21 cellular contexts compared by ENCODE assay signal in the genomic region with DNA sequence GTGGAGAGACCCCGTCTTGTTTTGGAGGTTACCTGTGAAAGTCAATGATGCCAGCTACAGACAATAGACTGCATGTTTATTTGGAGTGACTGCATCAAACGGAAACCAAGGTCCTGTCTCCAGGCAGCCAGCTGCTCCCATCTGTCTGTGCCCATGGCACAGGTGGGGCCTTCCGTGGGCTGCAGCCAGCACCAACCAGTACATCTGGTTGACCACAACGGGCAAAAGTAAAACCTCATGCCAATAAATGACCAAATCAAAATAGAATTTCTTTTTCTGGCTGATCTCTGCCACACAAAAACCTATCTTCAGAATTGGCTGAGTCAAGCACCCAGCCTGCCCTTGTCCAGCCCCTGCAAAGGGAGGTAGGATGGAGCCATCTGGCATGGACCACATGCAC. TPM values are rescaled to one million over a fixed set of nuclear protein-coding genes. Genes with fewer than 3 reads are reported as not detected.
A peak's percentile ranks its signal among the peaks of the same experiment; 100 is the strongest.
DNase-seq lines count a peak whose midpoint lies in the region; ATAC-seq and TF ChIP-seq lines count a peak whose summit lies in the region.
"Had no signal": no experiment of that assay in that cellular context is flagged by ENCODE, and none has a peak within 500 bp of the region (broad histone marks: within the 10 kb centered on the region; RNA-seq: fewer than 3 reads in every experiment).

No MANE protein-coding gene starts in this region.

- intact Hi-C loops in spleen (cut with DNase I; ENCODE audit: low total_unique reads): no loop called here

- no peak overlapping the region for H3K4ac ChIP-seq in mesendoderm (ENCODE audit: low read depth, low read length)

- H3K4me3 Mint-ChIP-seq in activated naive CD8-positive, alpha-beta T cell: no peak overlapping the region
- no peak overlapping the region for H3K4me3 Mint-ChIP-seq in activated naive CD8-positive, alpha-beta T cell treated with anti-CD3 and anti-CD28 coated beads, Interleukin-2, amount 50 U/mL, for 24 hours
- H3K4me3 Mint-ChIP-seq: CD8-positive, alpha-beta memory T cell; GM23338; IgD-negative memory B cell had no signal

- TF ChIP-seq CTCF in spleen (IDR thresholded peaks at IDR 0.05 in 8 of 11, conservative IDR thresholded peaks at IDR 0.05 in 3 of 11) (no peak), coronary artery (IDR thresholded peaks at IDR 0.05) (no peak)

- H3K9me3 ChIP-seq in SJCRH30 (replicated peaks) (no peaks in the 10 kb centered on the region), spleen (no peaks in the 10 kb centered on the region)

- H3K4me2 ChIP-seq in mesendoderm (ENCODE audit: low read length): no peak overlapping the region
- H3K4me2 ChIP-seq: GM23338 had no signal

- H3K79me2 ChIP-seq in mesendoderm (ENCODE audit: control insufficient read depth, insufficient read depth, low read length): no peaks in the 10 kb centered on the region

- H3K4me3 ChIP-seq in SJCRH30 (no peak overlapping the region), spleen (no peak overlapping the region), coronary artery (no peak overlapping the region), mesendoderm (ENCODE audit: low read length) (no peak overlapping the region)
- H3K4me3 ChIP-seq: GM23338, SK-N-MC had no signal

- H2BK120ac ChIP-seq in mesendoderm (ENCODE audit: low read depth, low read length): no peak overlapping the region

- H2BK5ac ChIP-seq in mesendoderm (ENCODE audit: low read length): no peak overlapping the region

- H3K27ac ChIP-seq in SJCRH30 (peak overlapping the region; percentile 17), spleen (no peak overlapping the region), coronary artery (no peak overlapping the region), mesendoderm (ENCODE audit: low read depth, low read length) (no peak overlapping the region)
- H3K27ac ChIP-seq: SK-N-MC had no signal

- no peak overlapping the region for H2AK5ac ChIP-seq in mesendoderm (ENCODE audit: low read length)

- TF ChIP-seq POLR2A in spleen (IDR thresholded peaks at IDR 0.05): no peak

- H3K4me1 ChIP-seq in SJCRH30 (peaks cover 17% of the 10 kb centered on the region), spleen (peaks cover 0 to 12% (median 2%) of the 10 kb centered on the region in 6 donors), mesendoderm (ENCODE audit: control insufficient read depth, low read depth, low read length) (no peaks in the 10 kb centered on the region)

- H3K27ac Mint-ChIP-seq in activated naive CD8-positive, alpha-beta T cell: peak overlapping the region; percentile 50
- H3K27ac Mint-ChIP-seq in activated naive CD8-positive, alpha-beta T cell treated with anti-CD3 and anti-CD28 coated beads, Interleukin-2, amount 50 U/mL, for 24 hours: no peak overlapping the region
- H3K27ac Mint-ChIP-seq: CD8-positive, alpha-beta memory T cell; GM23338; IgD-negative memory B cell had no signal

- no peaks in the 10 kb centered on the region for H3K36me3 Mint-ChIP-seq in activated naive CD8-positive, alpha-beta T cell
- no peaks in the 10 kb centered on the region for H3K36me3 Mint-ChIP-seq in activated naive CD8-positive, alpha-beta T cell treated with anti-CD3 and anti-CD28 coated beads, Interleukin-2, amount 50 U/mL, for 24 hours (ENCODE audit: low read depth)
- H3K36me3 Mint-ChIP-seq: CD8-positive, alpha-beta memory T cell; IgD-negative memory B cell had no signal

- H4K5ac ChIP-seq in mesendoderm (ENCODE audit: low read length): no peak overlapping the region

- H3K4me1 Mint-ChIP-seq in activated naive CD8-positive, alpha-beta T cell (ENCODE audit: low read depth): no peaks in the 10 kb centered on the region
- no peaks in the 10 kb centered on the region for H3K4me1 Mint-ChIP-seq in activated naive CD8-positive, alpha-beta T cell treated with anti-CD3 and anti-CD28 coated beads, Interleukin-2, amount 50 U/mL, for 24 hours
- H3K4me1 Mint-ChIP-seq: CD8-positive, alpha-beta memory T cell; GM23338 had no signal

- DNase-seq in activated naive CD8-positive, alpha-beta T cell treated with anti-CD3 and anti-CD28 coated beads, Interleukin-2, amount 50 U/mL, for 24 hours: no peak
- DNase-seq in LHCN-M2 (ENCODE audit: low read depth): peak; percentile 77
- peak; percentile 62 to 72 for DNase-seq in SJCRH30
- peak; percentile 31 for DNase-seq in spleen
- no peak for DNase-seq in coronary artery (ENCODE audit: low spot score)
- no peak for DNase-seq in mesendoderm
- DNase-seq: C1 segment of cervical spinal cord, GF-D8, Kasumi-1, NCI-H1105, NCI-H1694 treated with DMSO at 0.1 percent for 48 hours, NCI-H226, NCI-H524 treated with DMSO at 0.1 percent for 48 hours, Right ventricle myocardium superior had no signal

- H3K36me3 ChIP-seq in SJCRH30: no peaks in the 10 kb centered on the region
- no peaks in the 10 kb centered on the region for H3K36me3 ChIP-seq in spleen
- no peaks in the 10 kb centered on the region for H3K36me3 ChIP-seq in mesendoderm (ENCODE audit: control insufficient read depth, insufficient read depth, low read length)

- no peaks in the 10 kb centered on the region for H3K27me3 Mint-ChIP-seq in activated naive CD8-positive, alpha-beta T cell
- H3K27me3 Mint-ChIP-seq in activated naive CD8-positive, alpha-beta T cell treated with anti-CD3 and anti-CD28 coated beads, Interleukin-2, amount 50 U/mL, for 24 hours: peaks cover 6% of the 10 kb centered on the region

- no peak overlapping the region for H4K8ac ChIP-seq in mesendoderm (ENCODE audit: low read depth, low read length)

- H3K9ac ChIP-seq in mesendoderm (ENCODE audit: low read length): no peak overlapping the region

- no peak for ATAC-seq in activated naive CD8-positive, alpha-beta T cell treated with anti-CD3 and anti-CD28 coated beads, Interleukin-2, amount 50 U/mL, for 24 hours
- ATAC-seq: GM23338, HCT116, Panc1 had no signal

- H3K56ac ChIP-seq in mesendoderm (ENCODE audit: low read length): no peak overlapping the region

- WGBS in spleen, 5 donors: 78 to 88% (median 84%) methylated on average over 3 to 4 of the region's 4 CpGs
- WGBS in mesendoderm (ENCODE audit: extremely low coverage, insufficient coverage, low lambda C conversion rate): no CpG with 5 or more reads among the region's 4 CpGs

- H3K9me3 Mint-ChIP-seq in activated naive CD8-positive, alpha-beta T cell (ENCODE audit: low read depth): no peaks in the 10 kb centered on the region
- H3K9me3 Mint-ChIP-seq in activated naive CD8-positive, alpha-beta T cell treated with anti-CD3 and anti-CD28 coated beads, Interleukin-2, amount 50 U/mL, for 24 hours: no peaks in the 10 kb centered on the region
- H3K9me3 Mint-ChIP-seq: CD8-positive, alpha-beta memory T cell; GM23338; IgD-negative memory B cell had no signal

- H3K79me1 ChIP-seq in mesendoderm (ENCODE audit: low read length): no peaks in the 10 kb centered on the region

- H3K27me3 ChIP-seq in SJCRH30 (no peaks in the 10 kb centered on the region), spleen (replicated peaks in 1 of 7) (peaks cover 0 to 46% (median 0%) of the 10 kb centered on the region in 7 donors), mesendoderm (ENCODE audit: insufficient read depth, low read length, poor library complexity) (no peaks in the 10 kb centered on the region)

- no peak overlapping the region for H3K23ac ChIP-seq in mesendoderm (ENCODE audit: low read length)

- no peak overlapping the region for H3K18ac ChIP-seq in mesendoderm (ENCODE audit: low read length)

- H2BK15ac ChIP-seq in mesendoderm (replicated peaks; ENCODE audit: low read depth): no peak overlapping the region

RNA-seq across cellular contexts. Expression of a gene that starts 33.5 kb away (rescaled TPM):
- 4.7 and 9.7 TPM in 2 replicates for total RNA-seq in LHCN-M2 (2014; rRNA removed)
- polyA plus RNA-seq in LHCN-M2 (2012): 1.6 TPM
- total RNA-seq in SJCRH30 (2014; rRNA removed; shearing (Covaris generic)): 12.6 and 13.6 TPM in 2 replicates
- 100 to 1,000 TPM in 2 of 7 donors, 10 to 100 TPM in 5; 34.7 to 119 (median 79.8) TPM for total RNA-seq in spleen
- 10 to 100 TPM; 12.6 to 30.3 (median 15.0) TPM for polyA plus RNA-seq in spleen
- polyA plus RNA-seq in mesendoderm (2013, experiment 1 of 2): 0.15 TPM
- 0.11 TPM for polyA plus RNA-seq in mesendoderm (2013, experiment 2 of 2)

RNA-seq across cellular contexts. Expression of a gene that starts 49.2 kb away (rescaled TPM):
- total RNA-seq in LHCN-M2 (2014; rRNA removed) (11.6 and 15.0 TPM in 2 replicates), spleen (10 to 100 TPM; 24.8 to 41.2 (median 27.4) TPM)
- polyA plus RNA-seq in LHCN-M2 (2012): 14.4 TPM
- total RNA-seq in SJCRH30 (2014; rRNA removed; shearing (Covaris generic)): 19.6 and 21.4 TPM in 2 replicates
- 1 to 10 TPM; 7.6 to 8.7 (median 8.5) TPM for polyA plus RNA-seq in spleen
- 9.2 TPM for polyA plus RNA-seq in mesendoderm (2013, experiment 1 of 2)
- polyA plus RNA-seq in mesendoderm (2013, experiment 2 of 2): 9.0 TPM

Comparison
In these comparisons a context has a peak if more than half of its experiments do, and no peak if none do; other contexts are left out.
1. DNase-seq: peak in LHCN-M2 (single experiment), SJCRH30 (2 of 2) and spleen (single experiment); none in activated naive CD8-positive, alpha-beta T cell treated with anti-CD3 and anti-CD28 coated beads, Interleukin-2, amount 50 U/mL, for 24 hours (single experiment), coronary artery (single experiment) and mesendoderm (single experiment).